ENCODE assay signal across 29 cellular contexts in genomic region chr18:72772916-72773315, GRCh38.
"Had no signal": no experiment of that assay in that cellular context is flagged by ENCODE, and none has a peak within 500 bp of the region (broad histone marks: within the 10 kb centered on the region; RNA-seq: fewer than 3 reads in every experiment).

No MANE protein-coding gene starts in this region.

- DNase-seq: stimulated activated CD4-positive, alpha-beta T cell treated with anti-CD3 and anti-CD28 coated beads, Interleukin-2, amount 100 ng/mL, for 48 hours; stimulated activated CD4-positive, alpha-beta T cell treated with anti-CD3 and anti-CD28 coated beads, Interleukin-4, amount 100 ng/mL, for 1 hour; stimulated activated CD4-positive, alpha-beta T cell treated with anti-CD3 and anti-CD28 coated beads, Interleukin-4, amount 100 ng/mL, for 24 hours; stimulated activated CD4-positive, alpha-beta T cell treated with anti-CD3 and anti-CD28 coated beads, Interleukin-4, amount 100 ng/mL, for 4 hours; stimulated activated CD8-positive, alpha-beta memory T cell treated with anti-CD3 and anti-CD28 coated beads, Interleukin-4, amount 100 ng/mL, for 48 hours; stimulated activated naive B cell treated with anti-CD40 and anti-IgM and Interleukin-4, amounts not matched to agents 10 μg/mL and 1 μg/mL and 100 μg/mL, for 72 hours; stimulated activated naive CD4-positive, alpha-beta T cell; stimulated activated naive CD4-positive, alpha-beta T cell treated with Interleukin-2 at 50 U/mL for 16 hours; stimulated activated naive CD8-positive, alpha-beta T cell treated with anti-CD3 and anti-CD28 coated beads, Interleukin-15, amount 100 ng/mL, for 72 hours; stimulated activated naive CD8-positive, alpha-beta T cell treated with anti-CD3 and anti-CD28 coated beads, Interleukin-15, Interleukin-2, amounts not matched to agents 100 U/mL and 50 U/mL, for 24 hours; stomach; substantia nigra; testis; thyroid gland; tibial artery; transverse colon; trophoblast cell; upper lobe of left lung; upper lobe of right lung; uterus had no signal

- H3K27ac ChIP-seq: stomach, suprapubic skin, testis, thoracic aorta, thyroid gland, tibial artery, tibial nerve, transverse colon, upper lobe of left lung, upper lobe of right lung, uterus, vagina had no signal

- H3K27me3 ChIP-seq: stomach, suprapubic skin, testis, thyroid gland, tibial artery, tibial nerve, transverse colon, upper lobe of left lung, upper lobe of right lung, uterus, vagina had no signal

- H3K9me3 ChIP-seq: stomach, suprapubic skin, testis, thoracic aorta, thyroid gland, tibial artery, tibial nerve, transverse colon, upper lobe of left lung, upper lobe of right lung, uterus, vagina had no signal

- H3K4me3 ChIP-seq: stomach, suprapubic skin, testis, thoracic aorta, thyroid gland, tibial artery, tibial nerve, transverse colon, upper lobe of left lung, upper lobe of right lung, uterus, vagina had no signal

- H3K27ac Mint-ChIP-seq: stimulated activated effector memory CD8-positive, alpha-beta T cell treated with anti-CD3 and anti-CD28 coated beads, Interleukin-12 subunit alpha, Interleukin-12 subunit beta, amount 100 ng/mL, for 72 hours; stimulated activated memory B cell treated with anti-CD40 and anti-IgM and Interleukin-4, amounts not matched to agents 10 μg/mL and 1 μg/mL and 100 μg/mL, for 72 hours; stimulated activated naive B cell treated with anti-CD40 and anti-IgM and Interleukin-4, amounts not matched to agents 10 μg/mL and 1 μg/mL and 100 μg/mL, for 72 hours; stimulated activated naive CD8-positive, alpha-beta T cell treated with anti-CD3 and anti-CD28 coated beads, Interleukin-15, amount 100 ng/mL, for 72 hours; stimulated activated naive CD8-positive, alpha-beta T cell treated with anti-CD3 and anti-CD28 coated beads, Interleukin-15, Interleukin-2, amounts not matched to agents 100 ng/mL and 50 ng/mL, for 24 hours; type B pancreatic cell had no signal

- H3K9me3 Mint-ChIP-seq: stimulated activated memory B cell treated with anti-CD40 and anti-IgM and Interleukin-4, amounts not matched to agents 10 μg/mL and 1 μg/mL and 100 μg/mL, for 72 hours; stimulated activated naive B cell treated with anti-CD40 and anti-IgM and Interleukin-4, amounts not matched to agents 10 μg/mL and 1 μg/mL and 100 μg/mL, for 72 hours; stimulated activated naive CD8-positive, alpha-beta T cell treated with anti-CD3 and anti-CD28 coated beads, Interleukin-15, amount 100 ng/mL, for 72 hours; stimulated activated naive CD8-positive, alpha-beta T cell treated with anti-CD3 and anti-CD28 coated beads, Interleukin-15, Interleukin-2, amounts not matched to agents 100 ng/mL and 50 ng/mL, for 24 hours had no signal

- FAIRE-seq: urothelium cell line had no signal

- H3K27me3 Mint-ChIP-seq: stimulated activated memory B cell treated with anti-CD40 and anti-IgM and Interleukin-4, amounts not matched to agents 10 μg/mL and 1 μg/mL and 100 μg/mL, for 72 hours; stimulated activated naive B cell treated with anti-CD40 and anti-IgM and Interleukin-4, amounts not matched to agents 10 μg/mL and 1 μg/mL and 100 μg/mL, for 72 hours; stimulated activated naive CD8-positive, alpha-beta T cell treated with anti-CD3 and anti-CD28 coated beads, Interleukin-15, amount 100 ng/mL, for 72 hours; stimulated activated naive CD8-positive, alpha-beta T cell treated with anti-CD3 and anti-CD28 coated beads, Interleukin-15, Interleukin-2, amounts not matched to agents 100 ng/mL and 50 ng/mL, for 24 hours had no signal

- H3K4me3 Mint-ChIP-seq: stimulated activated effector memory CD8-positive, alpha-beta T cell treated with anti-CD3 and anti-CD28 coated beads, Interleukin-12 subunit alpha, Interleukin-12 subunit beta, amount 100 ng/mL, for 72 hours; stimulated activated memory B cell treated with anti-CD40 and anti-IgM and Interleukin-4, amounts not matched to agents 10 μg/mL and 1 μg/mL and 100 μg/mL, for 72 hours; stimulated activated naive B cell treated with anti-CD40 and anti-IgM and Interleukin-4, amounts not matched to agents 10 μg/mL and 1 μg/mL and 100 μg/mL, for 72 hours; stimulated activated naive CD8-positive, alpha-beta T cell treated with anti-CD3 and anti-CD28 coated beads, Interleukin-15, amount 100 ng/mL, for 72 hours; stimulated activated naive CD8-positive, alpha-beta T cell treated with anti-CD3 and anti-CD28 coated beads, Interleukin-15, Interleukin-2, amounts not matched to agents 100 ng/mL and 50 ng/mL, for 24 hours; type B pancreatic cell had no signal

- H3K4me1 Mint-ChIP-seq: stimulated activated effector memory CD8-positive, alpha-beta T cell treated with anti-CD3 and anti-CD28 coated beads, Interleukin-12 subunit alpha, Interleukin-12 subunit beta, amount 100 ng/mL, for 72 hours; stimulated activated memory B cell treated with anti-CD40 and anti-IgM and Interleukin-4, amounts not matched to agents 10 μg/mL and 1 μg/mL and 100 μg/mL, for 72 hours; stimulated activated naive CD8-positive, alpha-beta T cell treated with anti-CD3 and anti-CD28 coated beads, Interleukin-15, amount 100 ng/mL, for 72 hours had no signal

- H3K36me3 Mint-ChIP-seq: stimulated activated effector memory CD8-positive, alpha-beta T cell treated with anti-CD3 and anti-CD28 coated beads, Interleukin-12 subunit alpha, Interleukin-12 subunit beta, amount 100 ng/mL, for 72 hours; stimulated activated memory B cell treated with anti-CD40 and anti-IgM and Interleukin-4, amounts not matched to agents 10 μg/mL and 1 μg/mL and 100 μg/mL, for 72 hours; type B pancreatic cell had no signal

- H3K4me1 ChIP-seq: stomach, testis, thyroid gland, tibial artery, tibial nerve, transverse colon, upper lobe of left lung, upper lobe of right lung, uterus, vagina had no signal

- H3K36me3 ChIP-seq: stomach, suprapubic skin, thoracic aorta, thyroid gland, tibial artery, tibial nerve, transverse colon, upper lobe of left lung, upper lobe of right lung, uterus, vagina had no signal
